9 cellular contexts compared by ENCODE assay signal in genomic region chr1:211632808-211633522, GRCh38. TPM values are rescaled to one million over a fixed set of nuclear protein-coding genes. Genes with fewer than 3 reads are reported as not detected.
DNase-seq lines count a peak whose midpoint lies in the region; ATAC-seq and TF ChIP-seq lines count a peak whose summit lies in the region.
"Had no signal": no experiment of that assay in that cellular context is flagged by ENCODE, and none has a peak within 500 bp of the region (broad histone marks: within the 10 kb centered on the region; RNA-seq: fewer than 3 reads in every experiment).

No MANE protein-coding gene starts in this region.

- no peak for TF ChIP-seq CTCF in type B pancreatic cell (conservative IDR thresholded peaks at IDR 0.05)

- no peaks in the 10 kb centered on the region for H3K4me1 Mint-ChIP-seq in activated T-helper 17 cell treated with anti-CD3 and anti-CD28 coated beads, Interleukin-2, amount 50 U/mL, for 72 hours
- H3K4me1 Mint-ChIP-seq in type B pancreatic cell (ENCODE audit: unreplicated experiment): peaks cover 6% of the 10 kb centered on the region

- no peaks in the 10 kb centered on the region for H3K9me3 Mint-ChIP-seq in activated T-helper 17 cell treated with anti-CD3 and anti-CD28 coated beads, Interleukin-2, amount 50 U/mL, for 72 hours
- no peaks in the 10 kb centered on the region for H3K9me3 Mint-ChIP-seq in type B pancreatic cell
- H3K9me3 Mint-ChIP-seq: activated naive CD4-positive, alpha-beta T cell treated with anti-CD3 and anti-CD28 coated beads, Interleukin-2, amount 50 U/mL, for 72 hours had no signal

- H3K4me3 Mint-ChIP-seq in activated T-helper 17 cell treated with anti-CD3 and anti-CD28 coated beads, Interleukin-2, amount 50 U/mL, for 72 hours: no peak overlapping the region
- no peak overlapping the region for H3K4me3 Mint-ChIP-seq in type B pancreatic cell

- peak; percentile 20 for ATAC-seq in HG02610 (IDR thresholded peaks at IDR 0.05; ENCODE audit: unreplicated experiment)
- ATAC-seq in activated T-helper 17 cell treated with anti-CD3 and anti-CD28 coated beads, Interleukin-2, amount 50 U/mL, for 72 hours (replicated peaks): peak; percentile 14

- DNase-seq in islet precursor cell (peak; percentile 73), stromal cell of bone marrow (ENCODE audit: low read depth) (peak; percentile 83), amniotic stem cell (lab: John Stamatoyannopoulos, UW) (no peak), D341Med (ENCODE audit: low spot score) (no peak), NCI-H2107 (lab: John Stamatoyannopoulos, UW) (no peak), type B pancreatic cell (ENCODE audit: extremely low spot score, unreplicated experiment) (no peak)

- no peaks in the 10 kb centered on the region for H3K27me3 Mint-ChIP-seq in activated T-helper 17 cell treated with anti-CD3 and anti-CD28 coated beads, Interleukin-2, amount 50 U/mL, for 72 hours
- H3K27me3 Mint-ChIP-seq in type B pancreatic cell: peaks cover 6% of the 10 kb centered on the region

- no peaks in the 10 kb centered on the region for H3K36me3 Mint-ChIP-seq in activated T-helper 17 cell treated with anti-CD3 and anti-CD28 coated beads, Interleukin-2, amount 50 U/mL, for 72 hours (ENCODE audit: low read depth)
- H3K36me3 Mint-ChIP-seq in type B pancreatic cell: no peaks in the 10 kb centered on the region
- H3K36me3 Mint-ChIP-seq: activated naive CD4-positive, alpha-beta T cell treated with anti-CD3 and anti-CD28 coated beads, Interleukin-2, amount 50 U/mL, for 72 hours had no signal

- H3K27ac Mint-ChIP-seq in activated T-helper 17 cell treated with anti-CD3 and anti-CD28 coated beads, Interleukin-2, amount 50 U/mL, for 72 hours: no peak overlapping the region
- H3K27ac Mint-ChIP-seq in type B pancreatic cell: no peak overlapping the region
- H3K27ac Mint-ChIP-seq: activated naive CD4-positive, alpha-beta T cell treated with anti-CD3 and anti-CD28 coated beads, Interleukin-2, amount 50 U/mL, for 72 hours had no signal

RNA-seq across cellular contexts. Expression of gene NEK2, which starts 42.5 kb away (rescaled TPM):
- 10 to 100 TPM; 31.6 to 32.4 TPM for total RNA-seq in activated T-helper 17 cell treated with anti-CD3 and anti-CD28 coated beads, Interleukin-2, amount 50 U/mL, for 72 hours
- 15.2 and 23.4 TPM in 2 replicates for total RNA-seq in type B pancreatic cell (ENCODE audit: low replicate concordance)

RNA-seq across cellular contexts. Expression of gene SLC30A1, which starts 54.0 kb away (rescaled TPM):
- under 1 TPM; 0.29 to 0.76 TPM for total RNA-seq in activated T-helper 17 cell treated with anti-CD3 and anti-CD28 coated beads, Interleukin-2, amount 50 U/mL, for 72 hours
- 21.8 and 46.2 TPM in 2 replicates for total RNA-seq in type B pancreatic cell (ENCODE audit: low replicate concordance)

Comparison
In these comparisons a context has a peak if more than half of its experiments do, and no peak if none do; other contexts are left out.
1. DNase-seq: peak in islet precursor cell (single experiment) and stromal cell of bone marrow (single experiment); none in amniotic stem cell (single experiment), D341Med (single experiment), NCI-H2107 (single experiment) and type B pancreatic cell (single experiment).
2. RNA of gene SLC30A1, which starts 54.0 kb away (total RNA-seq): 21.8 to 46.2 TPM in type B pancreatic cell; 0.29 to 0.76 TPM in activated T-helper 17 cell treated with anti-CD3 and anti-CD28 coated beads, Interleukin-2, amount 50 U/mL, for 72 hours; every median in the first group is over 10 times any median in the second.